In genomic region chr2:85765081-85765731, GRCh38 we compare ENCODE assay signal across 10 cellular contexts. TPM values are rescaled to one million over a fixed set of nuclear protein-coding genes. Genes with fewer than 3 reads are reported as not detected.
A peak's percentile ranks its signal among the peaks of the same experiment; 100 is the strongest.
DNase-seq lines count a peak whose midpoint lies in the region; TF ChIP-seq lines count a peak whose summit lies in the region.
"Had no signal": no experiment of that assay in that cellular context is flagged by ENCODE, and none has a peak within 500 bp of the region (broad histone marks: within the 10 kb centered on the region; RNA-seq: fewer than 3 reads in every experiment).

No MANE protein-coding gene starts in this region.

- DNase-seq in NCI-H2227 (lab: John Stamatoyannopoulos, UW; ENCODE audit: unreplicated experiment), result peak; percentile 84
- DNase-seq in endothelial cell (ENCODE audit: low spot score), result no peak
- DNase-seq in trophoblast cell, result no peak
- DNase-seq in EL, result no peak
- DNase-seq in LoVo (ENCODE audit: low spot score), result no peak
- DNase-seq in activated CD4-positive, alpha-beta T cell treated with anti-CD3 and anti-CD28 coated beads, Interleukin-2, amount 10 ng/mL, durations not matched to agents 24 days and 14 days, result no peak
- DNase-seq: head of caudate nucleus had no signal

- H3K9me3 Mint-ChIP-seq in endothelial cell (ENCODE audit: unreplicated experiment), result no peaks in the 10 kb centered on the region
- H3K9me3 Mint-ChIP-seq in activated CD4-positive, alpha-beta T cell treated with anti-CD3 and anti-CD28 coated beads, Interleukin-2, amount 10 ng/mL, durations not matched to agents 24 days and 14 days, result no peaks in the 10 kb centered on the region
- H3K9me3 Mint-ChIP-seq: IgD-negative memory B cell had no signal

- H3K18ac ChIP-seq in trophoblast cell (ENCODE audit: low read length), result no peak overlapping the region

- H3K36me3 ChIP-seq in HEK293 (ENCODE audit: control insufficient read depth in 2 of 2, insufficient read depth in 1 of 2, low read length in 2 of 2) (no peaks in the 10 kb centered on the region), trophoblast cell (ENCODE audit: control insufficient read depth in 1 of 2, insufficient read depth in 2 of 2, low read length in 2 of 2) (no peaks in the 10 kb centered on the region)

- POLR2A ChIA-PET in HEK293 (lab: Yijun Ruan, JAX), result no interaction called here

- H3K4me1 ChIP-seq in HEK293 (ENCODE audit: control insufficient read depth, insufficient read depth, low read length) (peaks cover 20% of the 10 kb centered on the region), trophoblast cell (ENCODE audit: control insufficient read depth in 1 of 2, insufficient read depth in 2 of 2, low read length in 2 of 2) (peaks cover 35 to 38% of the 10 kb centered on the region in 2 experiments)

- H2AFZ ChIP-seq in trophoblast cell (ENCODE audit: insufficient read depth, low read length, poor library complexity), result peak overlapping the region; percentile 13

- H3K4me3 ChIP-seq in HEK293 (ENCODE audit: low read depth, low read length) (no peak overlapping the region), trophoblast cell (ENCODE audit: low read depth, low read length) (no peak overlapping the region)
- H3K4me3 ChIP-seq: SK-N-MC had no signal

- peaks cover 19% of the 10 kb centered on the region for H3K27me3 Mint-ChIP-seq in endothelial cell (ENCODE audit: unreplicated experiment)
- H3K27me3 Mint-ChIP-seq in activated CD4-positive, alpha-beta T cell treated with anti-CD3 and anti-CD28 coated beads, Interleukin-2, amount 10 ng/mL, durations not matched to agents 24 days and 14 days, result peaks cover 45% of the 10 kb centered on the region

- no peak overlapping the region for H3K23ac ChIP-seq in trophoblast cell (ENCODE audit: low read length)

- TF ChIP-seq CTCF in HEK293 (tag by site-specific recombination; IDR thresholded peaks at IDR 0.05) (no peak), endothelial cell (IDR thresholded peaks at IDR 0.05; ENCODE audit: unreplicated experiment) (no peak)

- no peaks in the 10 kb centered on the region for H3K79me1 ChIP-seq in trophoblast cell (ENCODE audit: low read length)

- no peak overlapping the region for H3K4ac ChIP-seq in trophoblast cell (ENCODE audit: low read depth, low read length)

- no peak overlapping the region for H2BK5ac ChIP-seq in trophoblast cell (ENCODE audit: low read depth, low read length, poor library complexity)

- no CpG with 5 or more reads among the region's 26 CpGs for WGBS in trophoblast cell (ENCODE audit: extremely low coverage, insufficient coverage, insufficient read length)

- H3K9me3 ChIP-seq in HEK293 (ENCODE audit: control insufficient read depth, insufficient read depth, low read depth, low read length) (no peaks in the 10 kb centered on the region), trophoblast cell (ENCODE audit: insufficient read depth, low read depth, low read length) (no peaks in the 10 kb centered on the region)

- H2AK5ac ChIP-seq in trophoblast cell (ENCODE audit: low read length), result no peak overlapping the region

- no peak overlapping the region for H4K8ac ChIP-seq in trophoblast cell (ENCODE audit: low read depth, low read length)

- peak overlapping the region; percentile 50 for H4K91ac ChIP-seq in trophoblast cell (ENCODE audit: low read depth, low read length)

- H3K27me3 ChIP-seq in trophoblast cell (ENCODE audit: insufficient read depth, low read length), result no peaks in the 10 kb centered on the region

- H3K27ac Mint-ChIP-seq in endothelial cell (ENCODE audit: unreplicated experiment), result peak overlapping the region; percentile 72
- no peak overlapping the region for H3K27ac Mint-ChIP-seq in activated CD4-positive, alpha-beta T cell treated with anti-CD3 and anti-CD28 coated beads, Interleukin-2, amount 10 ng/mL, durations not matched to agents 24 days and 14 days
- H3K27ac Mint-ChIP-seq: IgD-negative memory B cell had no signal

- no peak overlapping the region for H2BK120ac ChIP-seq in trophoblast cell (ENCODE audit: insufficient read depth, low read length, poor library complexity)

- no peak overlapping the region for H3K9ac ChIP-seq in trophoblast cell (ENCODE audit: low read length)

- no peak overlapping the region for H3K14ac ChIP-seq in trophoblast cell (ENCODE audit: low read length)

- H3K4me2 ChIP-seq in trophoblast cell (ENCODE audit: low read length), result peak overlapping the region; percentile 44

- intact Hi-C loops in activated CD4-positive, alpha-beta T cell treated with anti-CD3 and anti-CD28 coated beads, Interleukin-2, amount 10 ng/mL, durations not matched to agents 24 days and 14 days (cut with micrococcal nuclease), result no loop called here

- H3K36me3 Mint-ChIP-seq in endothelial cell (ENCODE audit: low read depth, unreplicated experiment), result peaks cover 4% of the 10 kb centered on the region
- H3K36me3 Mint-ChIP-seq in activated CD4-positive, alpha-beta T cell treated with anti-CD3 and anti-CD28 coated beads, Interleukin-2, amount 10 ng/mL, durations not matched to agents 24 days and 14 days (ENCODE audit: low read depth), result no peaks in the 10 kb centered on the region

- H3K27ac ChIP-seq in HEK293 (ENCODE audit: extremely low read depth, low read depth, low read length) (no peak overlapping the region; the same call in 1 of the 2 replicates), trophoblast cell (ENCODE audit: low read depth, low read length) (peak overlapping the region; percentile 4)
- H3K27ac ChIP-seq: SK-N-MC had no signal

- peak overlapping the region; percentile 62 for H3K4me3 Mint-ChIP-seq in endothelial cell (ENCODE audit: unreplicated experiment)
- no peak overlapping the region for H3K4me3 Mint-ChIP-seq in activated CD4-positive, alpha-beta T cell treated with anti-CD3 and anti-CD28 coated beads, Interleukin-2, amount 10 ng/mL, durations not matched to agents 24 days and 14 days

- CTCF ChIA-PET in HEK293 (lab: Yijun Ruan, JAX), result interaction anchor here (8.0 kb wide), 1 partner anchor 14 kb away, joined by 57 read pairs; the partner anchor contains the start of gene ATOH8

- H2BK12ac ChIP-seq in trophoblast cell (ENCODE audit: low read length), result peak overlapping the region; percentile 9

- no peak overlapping the region for H4K12ac ChIP-seq in trophoblast cell (ENCODE audit: low read depth, low read length)

- H3K4me1 Mint-ChIP-seq in endothelial cell (ENCODE audit: unreplicated experiment), result peaks cover 42% of the 10 kb centered on the region
- H3K4me1 Mint-ChIP-seq in activated CD4-positive, alpha-beta T cell treated with anti-CD3 and anti-CD28 coated beads, Interleukin-2, amount 10 ng/mL, durations not matched to agents 24 days and 14 days, result peaks cover 5% of the 10 kb centered on the region

- no peaks in the 10 kb centered on the region for H3K79me2 ChIP-seq in trophoblast cell (ENCODE audit: control insufficient read depth, insufficient read depth, low read length, poor library complexity)

TF ChIP-seq in HEK293, 187 proteins besides CTCF, POLR2A, EP300 and RAD21 (continues in another document):
- no peak for TF ChIP-seq ZNF155 (tag by site-specific recombination; IDR thresholded peaks at IDR 0.05)
- TF ChIP-seq, protein P1, sequence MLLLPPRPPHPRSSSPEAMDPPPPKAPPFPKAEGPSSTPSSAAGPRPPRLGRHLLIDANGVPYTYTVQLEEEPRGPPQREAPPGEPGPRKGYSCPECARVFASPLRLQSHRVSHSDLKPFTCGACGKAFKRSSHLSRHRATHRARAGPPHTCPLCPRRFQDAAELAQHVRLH (tag by site-specific recombination; IDR thresholded peaks at IDR 0.05), result no peak
- TF ChIP-seq, protein P2, sequence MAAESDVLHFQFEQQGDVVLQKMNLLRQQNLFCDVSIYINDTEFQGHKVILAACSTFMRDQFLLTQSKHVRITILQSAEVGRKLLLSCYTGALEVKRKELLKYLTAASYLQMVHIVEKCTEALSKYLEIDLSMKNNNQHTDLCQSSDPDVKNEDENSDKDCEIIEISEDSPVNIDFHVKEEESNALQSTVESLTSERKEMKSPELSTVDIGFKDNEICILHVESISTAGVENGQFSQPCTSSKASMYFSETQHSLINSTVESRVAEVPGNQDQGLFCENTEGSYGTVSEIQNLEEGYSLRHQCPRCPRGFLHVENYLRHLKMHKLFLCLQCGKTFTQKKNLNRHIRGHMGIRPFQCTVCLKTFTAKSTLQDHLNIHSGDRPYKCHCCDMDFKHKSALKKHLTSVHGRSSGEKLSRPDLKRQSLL (tag by site-specific recombination; IDR thresholded peaks at IDR 0.05), result no peak
- TF ChIP-seq ZNF621 (tag by site-specific recombination; IDR thresholded peaks at IDR 0.05), result no peak
- TF ChIP-seq, protein P3, sequence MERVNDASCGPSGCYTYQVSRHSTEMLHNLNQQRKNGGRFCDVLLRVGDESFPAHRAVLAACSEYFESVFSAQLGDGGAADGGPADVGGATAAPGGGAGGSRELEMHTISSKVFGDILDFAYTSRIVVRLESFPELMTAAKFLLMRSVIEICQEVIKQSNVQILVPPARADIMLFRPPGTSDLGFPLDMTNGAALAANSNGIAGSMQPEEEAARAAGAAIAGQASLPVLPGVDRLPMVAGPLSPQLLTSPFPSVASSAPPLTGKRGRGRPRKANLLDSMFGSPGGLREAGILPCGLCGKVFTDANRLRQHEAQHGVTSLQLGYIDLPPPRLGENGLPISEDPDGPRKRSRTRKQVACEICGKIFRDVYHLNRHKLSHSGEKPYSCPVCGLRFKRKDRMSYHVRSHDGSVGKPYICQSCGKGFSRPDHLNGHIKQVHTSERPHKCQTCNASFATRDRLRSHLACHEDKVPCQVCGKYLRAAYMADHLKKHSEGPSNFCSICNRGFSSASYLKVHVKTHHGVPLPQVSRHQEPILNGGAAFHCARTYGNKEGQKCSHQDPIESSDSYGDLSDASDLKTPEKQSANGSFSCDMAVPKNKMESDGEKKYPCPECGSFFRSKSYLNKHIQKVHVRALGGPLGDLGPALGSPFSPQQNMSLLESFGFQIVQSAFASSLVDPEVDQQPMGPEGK (tag by site-specific recombination; IDR thresholded peaks at IDR 0.05), result no peak

RNA-seq across cellular contexts. Expression of gene ATOH8, which starts 11.4 kb away (rescaled TPM):
- 1.8 TPM for total RNA-seq in endothelial cell (ENCODE audit: unreplicated experiment)
- polyA plus RNA-seq in trophoblast cell (2013), result 1.8 and 2.0 TPM in 2 replicates
- 0.19 TPM in 1 of 2 replicates, not detected in the other for total RNA-seq in activated CD4-positive, alpha-beta T cell treated with anti-CD3 and anti-CD28 coated beads, Interleukin-2, amount 10 ng/mL, durations not matched to agents 24 days and 14 days
- polyA plus RNA-seq: IgD-negative memory B cell had no signal
